In genomic region chr5:8908055-8908683, GRCh38 we compare ENCODE assay signal across 1 cellular context.
TF ChIP-seq lines count a peak whose summit lies in the region.

No MANE protein-coding gene starts in this region.

TF ChIP-seq in HCT116, 20 proteins besides CTCF, POLR2A, EP300 and RAD21 (continued from another document):
- no peak for TF ChIP-seq ZNF274 (IDR thresholded peaks at IDR 0.05; ENCODE audit: low read depth, low read length)
- TF ChIP-seq POLR2AphosphoS5 (IDR thresholded peaks at IDR 0.05; ENCODE audit: low read depth, low read length) = no peak
TF ChIP-seq in HCT116: peak in this region for 0.
